Comparison of ENCODE assay signal across 12 cellular contexts in genomic region chr6:11236915-11237314, GRCh38. TPM values are rescaled to one million over a fixed set of nuclear protein-coding genes. Genes with fewer than 3 reads are reported as not detected.
DNase-seq lines count a peak whose midpoint lies in the region; ATAC-seq, FAIRE-seq and TF ChIP-seq lines count a peak whose summit lies in the region.
"Had no signal": no experiment of that assay in that cellular context is flagged by ENCODE, and none has a peak within 500 bp of the region (broad histone marks: within the 10 kb centered on the region; RNA-seq: fewer than 3 reads in every experiment).

No MANE protein-coding gene starts in this region.

- no peaks in the 10 kb centered on the region for H3K9me3 Mint-ChIP-seq in activated T-helper 17 cell treated with anti-CD3 and anti-CD28 coated beads, Interleukin-2, amount 50 U/mL, for 72 hours

- no peaks in the 10 kb centered on the region; a peak in 1 of 5 replicates for H3K36me3 ChIP-seq in HepG2 (replicated peaks in 1 of 2; ENCODE audit: control insufficient read depth in 1 of 2, insufficient read depth in 2 of 2, low read length in 2 of 2)
- H3K36me3 ChIP-seq in right lobe of liver = no peaks in the 10 kb centered on the region
- no peaks in the 10 kb centered on the region for H3K36me3 ChIP-seq in lower lobe of right lung
- no peaks in the 10 kb centered on the region for H3K36me3 ChIP-seq in upper lobe of left lung
- no peaks in the 10 kb centered on the region for H3K36me3 ChIP-seq in hepatocyte (replicated peaks; ENCODE audit: insufficient read depth, low read depth)

- intact Hi-C loops in HepG2 (cut with micrococcal nuclease; ENCODE audit: unreplicated experiment) = loop anchor here (10.0 kb wide), 1 partner anchor 282 kb away; no protein-coding TSS in a partner anchor
- intact Hi-C loops in right lobe of liver (cut with DNase I) = no loop called here
- intact Hi-C loops in lower lobe of right lung (cut with DNase I) = no loop called here

- no peak overlapping the region for H3K4me2 ChIP-seq in HepG2 (ENCODE audit: low read depth, low read length)
- H3K4me2 ChIP-seq in hepatocyte = no peak overlapping the region

- no peak for TF ChIP-seq CTCF in HepG2 (CRISPR knock-in tag; IDR thresholded peaks at IDR 0.05)
- TF ChIP-seq CTCF in right lobe of liver (IDR thresholded peaks at IDR 0.05) = no peak
- TF ChIP-seq CTCF in lower lobe of right lung (IDR thresholded peaks at IDR 0.05) = no peak
- no peak for TF ChIP-seq CTCF in upper lobe of left lung (IDR thresholded peaks at IDR 0.05)
- TF ChIP-seq CTCF in GM20000 (IDR thresholded peaks at IDR 0.05; ENCODE audit: extremely low read depth, missing control alignments) = no peak
- TF ChIP-seq CTCF in hepatocyte (IDR thresholded peaks at IDR 0.05; ENCODE audit: poor library complexity) = no peak

- H3K4me3 ChIP-seq in HepG2 (replicated peaks in 1 of 3; ENCODE audit: insufficient read depth in 1 of 3, low read depth in 2 of 3, low read length in 3 of 3) = no peak overlapping the region
- no peak overlapping the region for H3K4me3 ChIP-seq in right lobe of liver
- H3K4me3 ChIP-seq in lower lobe of right lung = no peak overlapping the region
- H3K4me3 ChIP-seq in upper lobe of left lung = no peak overlapping the region
- no peak overlapping the region for H3K4me3 ChIP-seq in hepatocyte
- H3K4me3 ChIP-seq: K562 had no signal

- no TSS peak for BruUV-seq in HepG2 (replicated peaks; lab: Mats Ljungman, UMichigan)

- no peaks in the 10 kb centered on the region for H3K36me3 Mint-ChIP-seq in activated T-helper 17 cell treated with anti-CD3 and anti-CD28 coated beads, Interleukin-2, amount 50 U/mL, for 72 hours (ENCODE audit: low read depth)

- H3K27ac Mint-ChIP-seq in activated T-helper 17 cell treated with anti-CD3 and anti-CD28 coated beads, Interleukin-2, amount 50 U/mL, for 72 hours = peak overlapping the region; percentile 89

- TF ChIP-seq POLR2A in HepG2 (IDR thresholded peaks at IDR 0.05; ENCODE audit: insufficient read depth in 1 of 2, low read depth in 2 of 2, low read length in 2 of 2) = no peak
- TF ChIP-seq POLR2A in right lobe of liver (IDR thresholded peaks at IDR 0.05) = no peak
- TF ChIP-seq POLR2A in upper lobe of left lung (IDR thresholded peaks at IDR 0.05) = no peak

- no peak for TF ChIP-seq RAD21 in HepG2 (CRISPR knock-in tag; IDR thresholded peaks at IDR 0.05)

- H3K4me1 ChIP-seq in HepG2 (ENCODE audit: insufficient read depth, low read length) = peaks cover 57% of the 10 kb centered on the region
- H3K4me1 ChIP-seq in right lobe of liver = peaks cover 0 to 6% (median 0%) of the 10 kb centered on the region in 4 donors
- peaks cover 45% of the 10 kb centered on the region for H3K4me1 ChIP-seq in lower lobe of right lung
- peaks cover 33 to 44% (median 37%) of the 10 kb centered on the region in 4 donors for H3K4me1 ChIP-seq in upper lobe of left lung
- H3K4me1 ChIP-seq in hepatocyte (ENCODE audit: insufficient read depth) = peaks cover 15% of the 10 kb centered on the region

- H3K9me3 ChIP-seq in HepG2 (ENCODE audit: low read length) (no peaks in the 10 kb centered on the region), right lobe of liver (no peaks in the 10 kb centered on the region), lower lobe of right lung (no peaks in the 10 kb centered on the region), upper lobe of left lung (no peaks in the 10 kb centered on the region), hepatocyte (ENCODE audit: low read depth) (no peaks in the 10 kb centered on the region)

- H3K27me3 ChIP-seq in HepG2 (ENCODE audit: control insufficient read depth in 1 of 2, insufficient read depth in 2 of 2, low read length in 2 of 2) = peaks cover 0 to 4% of the 10 kb centered on the region in 2 experiments; a peak in 1 of 5 replicates
- H3K27me3 ChIP-seq in right lobe of liver = no peaks in the 10 kb centered on the region
- no peaks in the 10 kb centered on the region for H3K27me3 ChIP-seq in lower lobe of right lung (ENCODE audit: low read depth)
- no peaks in the 10 kb centered on the region for H3K27me3 ChIP-seq in upper lobe of left lung
- no peaks in the 10 kb centered on the region for H3K27me3 ChIP-seq in hepatocyte

- TF ChIP-seq EP300 in HepG2 (IDR thresholded peaks at IDR 0.05; ENCODE audit: low read depth in 2 of 2, low read length in 2 of 2) (no peak), HepG2 (CRISPR knock-in tag; IDR thresholded peaks at IDR 0.05; ENCODE audit: borderline replicate concordance) (no peak), upper lobe of left lung (IDR thresholded peaks at IDR 0.05) (no peak)

- CTCF ChIA-PET in HepG2 (lab: Yijun Ruan, JAX; ENCODE audit: low intra/inter-chr PET ratio, low total read pairs) = no interaction called here

- POLR2A ChIA-PET in HepG2 (lab: Yijun Ruan, JAX) = no interaction called here

- H2AFZ ChIP-seq in HepG2 (ENCODE audit: low read length) (no peak overlapping the region), hepatocyte (no peak overlapping the region)

- peak overlapping the region; percentile 20 for H3K27ac ChIP-seq in HepG2 (ENCODE audit: extremely low read length, insufficient read depth, low read length)
- H3K27ac ChIP-seq in right lobe of liver = no peak overlapping the region
- peak overlapping the region; percentile 61 for H3K27ac ChIP-seq in lower lobe of right lung
- H3K27ac ChIP-seq in upper lobe of left lung = peak overlapping the region; percentile 13 to 79 (median 56)
- H3K27ac ChIP-seq in hepatocyte = no peak overlapping the region

- WGBS in HepG2 (ENCODE audit: low lambda C conversion rate) = 85% methylated on average over 6 of the region's 6 CpGs
- 91% methylated on average over 5 of the region's 6 CpGs for WGBS in right lobe of liver (ENCODE audit: insufficient coverage, low coverage, low lambda C conversion rate, missing lambda C conversion rate)
- 70 to 86% methylated on average over 5 to 6 of the region's 6 CpGs for WGBS in upper lobe of left lung, 2 donors
- 89% methylated on average over 6 of the region's 6 CpGs for WGBS in hepatocyte (ENCODE audit: low lambda C conversion rate, missing lambda C conversion rate)

- no peak for DNase-seq in HepG2 (ENCODE audit: low spot score)
- DNase-seq in right lobe of liver = no peak
- DNase-seq in lower lobe of right lung = no peak
- no peak for DNase-seq in upper lobe of left lung
- DNase-seq in GM20000 (ENCODE audit: low spot score) = no peak
- no peak for DNase-seq in hepatocyte (ENCODE audit: low spot score)
- DNase-seq in NCI-H1930 (lab: John Stamatoyannopoulos, UW) = no peak
- DNase-seq: activated naive CD4-positive, alpha-beta T cell; left ventricle myocardium superior; NCI-H1105 had no signal

- H3K27me3 Mint-ChIP-seq in activated T-helper 17 cell treated with anti-CD3 and anti-CD28 coated beads, Interleukin-2, amount 50 U/mL, for 72 hours = no peaks in the 10 kb centered on the region

- ATAC-seq in HepG2 (no peak), right lobe of liver (no peak), lower lobe of right lung (no peak), upper lobe of left lung (ENCODE audit: low FRiP score in 2 of 2) (no peak)
- no peak for ATAC-seq in activated T-helper 17 cell treated with anti-CD3 and anti-CD28 coated beads, Interleukin-2, amount 50 U/mL, for 72 hours (replicated peaks)
- ATAC-seq: K562, left ventricle myocardium superior had no signal

- H4K20me1 ChIP-seq in HepG2 (ENCODE audit: insufficient read depth, low read length) (peaks cover 5% of the 10 kb centered on the region), hepatocyte (ENCODE audit: insufficient read depth, poor library complexity, severe bottlenecking) (no peaks in the 10 kb centered on the region)

- H3K9me2 ChIP-seq in hepatocyte (replicated peaks; ENCODE audit: insufficient read depth) = no peaks in the 10 kb centered on the region

- H3K79me2 ChIP-seq in HepG2 (ENCODE audit: insufficient read depth, low read length) (peaks cover 22% of the 10 kb centered on the region), hepatocyte (no peaks in the 10 kb centered on the region)

- no peak for FAIRE-seq in HepG2 (lab: Jason Lieb, UNC)
- FAIRE-seq: K562 had no signal

- H3K9ac ChIP-seq in HepG2 (ENCODE audit: insufficient read depth, low read depth, low read length) = no peak overlapping the region

- in situ Hi-C loops in HepG2 (cut with HindIII; ENCODE audit: extremely low pct_ligation_motif_present, low pct_unique_long_range_greater_than_20kb) = no loop called here

- peaks cover 25% of the 10 kb centered on the region for H3K4me1 Mint-ChIP-seq in activated T-helper 17 cell treated with anti-CD3 and anti-CD28 coated beads, Interleukin-2, amount 50 U/mL, for 72 hours

- peak overlapping the region; percentile 73 for H3K4me3 Mint-ChIP-seq in activated T-helper 17 cell treated with anti-CD3 and anti-CD28 coated beads, Interleukin-2, amount 50 U/mL, for 72 hours

TF ChIP-seq in HepG2, 621 proteins besides CTCF, POLR2A, EP300 and RAD21 (continues in another document):
- no peak for TF ChIP-seq PHF5A (CRISPR knock-in tag; IDR thresholded peaks at IDR 0.05; ENCODE audit: low read depth, unreplicated experiment)

RNA-seq across cellular contexts. Expression of gene NEDD9, which starts 4.4 kb away (rescaled TPM):
- total RNA-seq in HepG2 (2016; rRNA removed; fragmentation: Illumina TruSeq; extraction: Trizol) (27.1 and 31.4 TPM in 2 replicates), right lobe of liver (10 to 100 TPM in 4 of 6 experiments, 1 to 10 TPM in 2; 5.1 to 59.8 (median 26.2) TPM), lower lobe of right lung (127 TPM), upper lobe of left lung (100 to 1,000 TPM; 122 to 334 (median 173) TPM), hepatocyte (55.1 and 57.3 TPM in 2 replicates)
- 3.1 and 3.2 TPM in 2 replicates for total RNA-seq in HepG2 (2016; cell fraction: cytosol; rRNA removed; fragmentation: Illumina TruSeq; extraction: Trizol; ENCODE audit: low read depth)
- total RNA-seq in HepG2 (2016; cell fraction: insoluble cytoplasmic fraction; rRNA removed; fragmentation: Illumina TruSeq; extraction: Trizol) = 25.2 and 29.8 TPM in 2 replicates
- total RNA-seq in HepG2 (2016; cell fraction: membrane; rRNA removed; fragmentation: Illumina TruSeq; extraction: Trizol) = 11.6 and 12.3 TPM in 2 replicates
- total RNA-seq in HepG2 (2016; cell fraction: nucleus; rRNA removed; fragmentation: Illumina TruSeq; extraction: Trizol) = 24.2 and 25.4 TPM in 2 replicates
- polyA plus RNA-seq in HepG2 (2011; rRNA removed) (363 and 389 TPM in 2 replicates), hepatocyte (59.3 and 67.1 TPM in 2 replicates)
- 249 and 284 TPM in 2 replicates for polyA plus RNA-seq in HepG2 (2011; cell fraction: cytosol; rRNA removed)
- 241 and 254 TPM in 2 replicates for polyA plus RNA-seq in HepG2 (2011; cell fraction: nucleus; rRNA removed)
- polyA plus RNA-seq in HepG2 (2012) = 141 and 166 TPM in 2 replicates
- polyA plus RNA-seq in HepG2 (2016; cell fraction: cytosol; fragmentation: Illumina TruSeq; extraction: Trizol; ENCODE audit: low read depth) = 1.5 and 2.0 TPM in 2 replicates
- polyA plus RNA-seq in HepG2 (2016; cell fraction: insoluble cytoplasmic fraction; fragmentation: Illumina TruSeq; extraction: Trizol; ENCODE audit: low read depth) = 26.5 and 29.0 TPM in 2 replicates
- polyA plus RNA-seq in HepG2 (2016; cell fraction: membrane; fragmentation: Illumina TruSeq; extraction: Trizol; ENCODE audit: low read depth) = 4.0 and 4.8 TPM in 2 replicates
- 28.0 and 29.7 TPM in 2 replicates for polyA plus RNA-seq in HepG2 (2016; cell fraction: nucleus; fragmentation: Illumina TruSeq; extraction: Trizol; ENCODE audit: insufficient read depth, low read depth)
- polyA minus RNA-seq in HepG2 (2011; rRNA and poly(A)+ RNA removed; ENCODE audit: low replicate concordance) = 3.4 and 577 TPM in 2 replicates
- 263 and 295 TPM in 2 replicates for polyA minus RNA-seq in HepG2 (2011; cell fraction: cytosol; rRNA and poly(A)+ RNA removed)
- polyA minus RNA-seq in HepG2 (2011; cell fraction: nucleus; rRNA and poly(A)+ RNA removed) = 268 and 334 TPM in 2 replicates
- total RNA-seq in activated T-helper 17 cell treated with anti-CD3 and anti-CD28 coated beads, Interleukin-2, amount 50 U/mL, for 72 hours = 10 to 100 TPM; 36.9 to 39.4 TPM

Comparison
In these comparisons a context has a peak if more than half of its experiments do, and no peak if none do; other contexts are left out.
1. H3K27ac ChIP-seq: peak in HepG2 (single experiment), lower lobe of right lung (single experiment) and upper lobe of left lung (4 of 4); none in right lobe of liver (0 of 3) and hepatocyte (single experiment).